16 cellular contexts compared by ENCODE assay signal in genomic region chr10:88243202-88243744, GRCh38.
DNase-seq lines count a peak whose midpoint lies in the region; ATAC-seq and TF ChIP-seq lines count a peak whose summit lies in the region.
"Had no signal": no experiment of that assay in that cellular context is flagged by ENCODE, and none has a peak within 500 bp of the region (broad histone marks: within the 10 kb centered on the region; RNA-seq: fewer than 3 reads in every experiment).

No MANE protein-coding gene starts in this region.

- no peaks in the 10 kb centered on the region for H3K27me3 Mint-ChIP-seq in activated CD8-positive, alpha-beta memory T cell treated with anti-CD3 and anti-CD28 coated beads, Interleukin-2, amount 10 ng/mL, durations not matched to agents 7 days and 5 days
- no peaks in the 10 kb centered on the region for H3K27me3 Mint-ChIP-seq in CD8-positive, alpha-beta T cell (ENCODE audit: low read depth)

- H3K36me3 ChIP-seq in mucosa of descending colon (ENCODE audit: low read depth) (no peaks in the 10 kb centered on the region), thoracic aorta (no peaks in the 10 kb centered on the region)
- H3K36me3 ChIP-seq in CD8-positive, alpha-beta T cell (ENCODE audit: insufficient read depth, low read length): no peaks in the 10 kb centered on the region

- H3K9me3 ChIP-seq in mucosa of descending colon: no peaks in the 10 kb centered on the region
- H3K9me3 ChIP-seq in thoracic aorta: no peaks in the 10 kb centered on the region
- no peaks in the 10 kb centered on the region for H3K9me3 ChIP-seq in CD8-positive, alpha-beta T cell (ENCODE audit: low read length)

- H3K27ac Mint-ChIP-seq in activated CD8-positive, alpha-beta memory T cell treated with anti-CD3 and anti-CD28 coated beads, Interleukin-2, amount 10 ng/mL, durations not matched to agents 7 days and 5 days: no peak overlapping the region
- no peak overlapping the region for H3K27ac Mint-ChIP-seq in CD8-positive, alpha-beta T cell
- H3K27ac Mint-ChIP-seq: activated T-cell treated with anti-CD3 and anti-CD28 coated beads, Interleukin-2, amount 50 U/mL, for 72 hours had no signal

- ATAC-seq in mucosa of descending colon (peak; percentile 26), thoracic aorta (ENCODE audit: insufficient number of reproducible peaks, low FRiP score, low read depth) (no peak), GM21529 (IDR thresholded peaks at IDR 0.05; ENCODE audit: unreplicated experiment) (no peak)
- ATAC-seq in activated CD8-positive, alpha-beta memory T cell treated with anti-CD3 and anti-CD28 coated beads, Interleukin-2, amount 10 ng/mL, durations not matched to agents 7 days and 5 days: no peak
- ATAC-seq in CD8-positive, alpha-beta T cell: no peak
- ATAC-seq: activated T-cell treated with anti-CD3 and anti-CD28 coated beads, Interleukin-2, amount 50 U/mL, for 72 hours had no signal

- no peak overlapping the region for H3K4me3 Mint-ChIP-seq in activated CD8-positive, alpha-beta memory T cell treated with anti-CD3 and anti-CD28 coated beads, Interleukin-2, amount 10 ng/mL, durations not matched to agents 7 days and 5 days
- no peak overlapping the region for H3K4me3 Mint-ChIP-seq in CD8-positive, alpha-beta T cell
- H3K4me3 Mint-ChIP-seq: activated T-cell treated with anti-CD3 and anti-CD28 coated beads, Interleukin-2, amount 50 U/mL, for 72 hours had no signal

- DNase-seq in RPMI7951 (ENCODE audit: low read depth) (peak; percentile 66), fibroblast of mammary gland (ENCODE audit: low read depth) (peak; percentile 57), mucosa of descending colon (no peak), thoracic aorta (ENCODE audit: low spot score) (no peak)
- DNase-seq in activated CD8-positive, alpha-beta memory T cell treated with anti-CD3 and anti-CD28 coated beads, Interleukin-2, amount 10 ng/mL, durations not matched to agents 7 days and 5 days: no peak
- DNase-seq in CD8-positive, alpha-beta T cell: no peak
- DNase-seq in activated naive CD4-positive, alpha-beta T cell treated with anti-CD3 and anti-CD28 coated beads, Interleukin-2, amount 50 U/mL, for 16 hours: no peak
- DNase-seq: activated T-cell treated with anti-CD3 and anti-CD28 coated beads, Interleukin-2, amount 50 U/mL, for 72 hours; DMS79 treated with DMSO at 0.1 percent for 48 hours; effector memory CD4-positive, alpha-beta T cell; hippocampal formation; NCI-H510A treated with DMSO at 0.1 percent for 48 hours; nucleus accumbens; T-helper 9 cell had no signal

- peaks cover 20% of the 10 kb centered on the region for H3K4me1 ChIP-seq in mucosa of descending colon (ENCODE audit: low read depth)
- peaks cover 22 to 57% of the 10 kb centered on the region in 2 donors for H3K4me1 ChIP-seq in thoracic aorta (ENCODE audit: control insufficient read depth in 1 of 2, low read depth in 2 of 2)
- H3K4me1 ChIP-seq in CD8-positive, alpha-beta T cell (ENCODE audit: insufficient read depth, low read length): peaks cover 4% of the 10 kb centered on the region

- CTCF ChIA-PET in activated CD8-positive, alpha-beta memory T cell treated with anti-CD3 and anti-CD28 coated beads, Interleukin-2, amount 10 ng/mL, durations not matched to agents 7 days and 5 days (lab: Charles Lee): interaction anchor here (0.6 kb wide), 1 partner anchor 227 kb away, joined by 3 read pairs; no protein-coding TSS in a partner anchor
- CTCF ChIA-PET in CD8-positive, alpha-beta T cell (lab: Charles Lee): no interaction called here

- H3K36me3 Mint-ChIP-seq in activated CD8-positive, alpha-beta memory T cell treated with anti-CD3 and anti-CD28 coated beads, Interleukin-2, amount 10 ng/mL, durations not matched to agents 7 days and 5 days: peaks cover 4% of the 10 kb centered on the region
- no peaks in the 10 kb centered on the region for H3K36me3 Mint-ChIP-seq in CD8-positive, alpha-beta T cell

- intact Hi-C loops in mucosa of descending colon (cut with DNase I, micrococcal nuclease): no loop called here
- intact Hi-C loops in CD8-positive, alpha-beta T cell (cut with DNase I, micrococcal nuclease): no loop called here

- H3K4me3 ChIP-seq in fibroblast of mammary gland (ENCODE audit: control insufficient read depth, low read depth, low read length) (no peak overlapping the region), mucosa of descending colon (no peak overlapping the region), thoracic aorta (peak overlapping the region; percentile 45)
- no peak overlapping the region for H3K4me3 ChIP-seq in CD8-positive, alpha-beta T cell (ENCODE audit: low read depth, low read length)
- H3K4me3 ChIP-seq: lung had no signal

- peaks cover 13% of the 10 kb centered on the region for H3K4me1 Mint-ChIP-seq in activated CD8-positive, alpha-beta memory T cell treated with anti-CD3 and anti-CD28 coated beads, Interleukin-2, amount 10 ng/mL, durations not matched to agents 7 days and 5 days
- peaks cover 12% of the 10 kb centered on the region for H3K4me1 Mint-ChIP-seq in CD8-positive, alpha-beta T cell (ENCODE audit: low read depth)

- POLR2A ChIA-PET in CD8-positive, alpha-beta T cell (lab: Charles Lee): no interaction called here

- peak overlapping the region; percentile 42 to 62 for H3K27ac ChIP-seq in thoracic aorta
- no peak overlapping the region for H3K27ac ChIP-seq in CD8-positive, alpha-beta T cell (ENCODE audit: low read depth, low read length)

- no peaks in the 10 kb centered on the region for H3K27me3 ChIP-seq in thoracic aorta (replicated peaks; ENCODE audit: insufficient read depth)
- H3K27me3 ChIP-seq in CD8-positive, alpha-beta T cell (ENCODE audit: insufficient read depth, low read length): no peaks in the 10 kb centered on the region

- TF ChIP-seq CTCF in fibroblast of mammary gland (conservative IDR thresholded peaks at IDR 0.05; ENCODE audit: control insufficient read depth, insufficient read depth, low read depth, low read length): no peak
- TF ChIP-seq CTCF in mucosa of descending colon (IDR thresholded peaks at IDR 0.05): no peak
- TF ChIP-seq CTCF in thoracic aorta (IDR thresholded peaks at IDR 0.05): no peak
- TF ChIP-seq CTCF in CD8-positive, alpha-beta T cell (IDR thresholded peaks at IDR 0.05): no peak

- H3K9me3 Mint-ChIP-seq in activated CD8-positive, alpha-beta memory T cell treated with anti-CD3 and anti-CD28 coated beads, Interleukin-2, amount 10 ng/mL, durations not matched to agents 7 days and 5 days (ENCODE audit: low read depth): peaks cover 3% of the 10 kb centered on the region
- no peaks in the 10 kb centered on the region for H3K9me3 Mint-ChIP-seq in CD8-positive, alpha-beta T cell
- H3K9me3 Mint-ChIP-seq: activated T-cell treated with anti-CD3 and anti-CD28 coated beads, Interleukin-2, amount 50 U/mL, for 72 hours had no signal

Comparison
In these comparisons a context has a peak if more than half of its experiments do, and no peak if none do; other contexts are left out.
1. DNase-seq: peak in RPMI7951 (single experiment) and fibroblast of mammary gland (single experiment); none in mucosa of descending colon (0 of 3), thoracic aorta (single experiment), activated CD8-positive, alpha-beta memory T cell treated with anti-CD3 and anti-CD28 coated beads, Interleukin-2, amount 10 ng/mL, durations not matched to agents 7 days and 5 days (single experiment), CD8-positive, alpha-beta T cell (0 of 7) and activated naive CD4-positive, alpha-beta T cell treated with anti-CD3 and anti-CD28 coated beads, Interleukin-2, amount 50 U/mL, for 16 hours (single experiment).